ENCODE assay signal across 17 cellular contexts in the genomic region with DNA sequence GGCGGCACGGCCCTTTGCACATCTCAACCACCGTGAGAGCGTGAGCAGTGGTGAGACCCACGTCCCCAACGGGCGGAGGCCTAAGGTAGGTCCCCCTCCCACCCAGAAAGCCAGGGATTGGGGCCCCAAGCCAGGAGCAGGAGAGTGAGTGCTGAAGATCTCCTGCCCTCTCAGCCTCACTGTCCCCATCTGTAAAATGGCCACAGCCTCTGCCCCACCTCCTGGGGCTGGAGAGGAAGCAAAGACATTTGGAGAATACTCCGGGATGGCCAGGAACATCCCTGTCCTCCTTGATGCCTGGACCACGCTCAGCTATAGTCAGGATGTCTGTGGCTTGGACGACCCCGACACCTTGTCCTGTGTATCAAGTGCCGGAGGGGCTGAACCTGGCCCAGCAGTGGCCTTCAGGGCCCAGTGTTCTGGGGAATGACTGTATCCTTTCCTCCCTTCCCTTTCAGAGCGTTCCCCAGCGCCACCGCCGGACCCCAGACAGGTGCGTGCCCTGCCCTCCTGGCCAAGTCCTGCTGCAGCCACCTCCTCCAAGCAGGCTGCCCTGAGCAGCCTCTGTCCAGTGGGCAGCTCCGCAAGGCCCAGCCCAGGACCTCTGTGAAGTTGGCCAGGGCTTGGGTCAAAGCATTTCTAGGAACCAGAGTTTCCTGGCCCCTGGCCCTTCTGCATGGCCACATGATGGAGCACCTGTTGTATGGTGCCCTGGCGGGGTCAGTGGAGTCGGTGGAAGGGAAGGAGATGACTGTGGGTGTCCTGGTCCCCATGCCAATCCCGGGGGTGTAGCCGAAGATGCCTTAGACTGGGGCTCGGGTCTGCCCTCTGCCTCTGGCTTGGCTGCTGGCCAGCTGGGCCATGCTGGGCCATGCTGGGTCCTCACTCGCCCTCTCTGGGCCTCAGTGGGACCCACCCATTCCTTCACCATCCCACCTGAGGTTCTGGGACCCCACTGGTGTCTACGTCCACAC. TPM values are rescaled to one million over a fixed set of nuclear protein-coding genes. Genes with fewer than 3 reads are reported as not detected.
DNase-seq lines count a peak whose midpoint lies in the region; ATAC-seq, FAIRE-seq and TF ChIP-seq lines count a peak whose summit lies in the region.
"Had no signal": no experiment of that assay in that cellular context is flagged by ENCODE, and none has a peak within 500 bp of the region (broad histone marks: within the 10 kb centered on the region; RNA-seq: fewer than 3 reads in every experiment).

No MANE protein-coding gene starts in this region.

- peaks cover 28% of the 10 kb centered on the region for H3K36me3 Mint-ChIP-seq in activated naive CD4-positive, alpha-beta T cell treated with anti-CD3 and anti-CD28 coated beads, Interleukin-2, amount 10 ng/mL, durations not matched to agents 7 days and 5 days
- H3K36me3 Mint-ChIP-seq in H9 (ENCODE audit: insufficient read depth in 1 of 3, low read depth in 3 of 3), result no peaks in the 10 kb centered on the region
- peaks cover 87% of the 10 kb centered on the region for H3K36me3 Mint-ChIP-seq in stimulated activated effector memory CD8-positive, alpha-beta T cell treated with anti-CD3 and anti-CD28 coated beads, Interleukin-12 subunit alpha, Interleukin-12 subunit beta, amount 100 ng/mL, for 72 hours

- H3K18ac ChIP-seq in H9 (ENCODE audit: insufficient read length, low read depth, low read length), result no peak overlapping the region

- H3K4me1 ChIP-seq in H9 (ENCODE audit: insufficient read depth, low read length), result no peaks in the 10 kb centered on the region

- H3K9me3 Mint-ChIP-seq in activated naive CD4-positive, alpha-beta T cell treated with anti-CD3 and anti-CD28 coated beads, Interleukin-2, amount 10 ng/mL, durations not matched to agents 7 days and 5 days, result no peaks in the 10 kb centered on the region
- no peaks in the 10 kb centered on the region for H3K9me3 Mint-ChIP-seq in H9
- H3K9me3 Mint-ChIP-seq in stimulated activated effector memory CD8-positive, alpha-beta T cell treated with anti-CD3 and anti-CD28 coated beads, Interleukin-12 subunit alpha, Interleukin-12 subunit beta, amount 100 ng/mL, for 72 hours, result no peaks in the 10 kb centered on the region
- H3K9me3 Mint-ChIP-seq: activated T-helper 17 cell treated with anti-CD3 and anti-CD28 coated beads, Interleukin-2, amount 50 U/mL, for 72 hours; HFFc6 had no signal

- H3K23me2 ChIP-seq in H9 (ENCODE audit: insufficient read length, low read depth, low read length, poor library complexity, severe bottlenecking), result no peaks in the 10 kb centered on the region

- H2AFZ ChIP-seq in H9 (ENCODE audit: low read length), result no peak overlapping the region

- FAIRE-seq in GM12891 (lab: Jason Lieb, UNC), result no peak
- FAIRE-seq: GM19239 had no signal

- ATAC-seq in left colon, result no peak
- ATAC-seq in stimulated activated effector memory CD8-positive, alpha-beta T cell treated with anti-CD3 and anti-CD28 coated beads, Interleukin-12 subunit alpha, Interleukin-12 subunit beta, amount 100 ng/mL, for 72 hours, result no peak
- ATAC-seq: activated T-helper 17 cell treated with anti-CD3 and anti-CD28 coated beads, Interleukin-2, amount 50 U/mL, for 72 hours had no signal

- H3K79me2 ChIP-seq in H9 (ENCODE audit: insufficient read depth, low read length), result no peaks in the 10 kb centered on the region

- H4K20me1 ChIP-seq in H9 (ENCODE audit: control insufficient read depth, insufficient read depth, insufficient read length), result no peaks in the 10 kb centered on the region

- intact Hi-C loops in left colon (cut with DNase I, micrococcal nuclease), result no loop called here

- 0 out of 2 replicates have a peak overlapping the region, but pooled peaks have one; percentile 53 for H3K14ac ChIP-seq in H9 (ENCODE audit: insufficient read depth, low read length)

- H2BK5ac ChIP-seq in H9 (ENCODE audit: insufficient read length, low read length), result no peak overlapping the region

- H2BK12ac ChIP-seq in H9 (ENCODE audit: insufficient read length, low read depth, low read length), result no peak overlapping the region

- no peak overlapping the region for H3K27ac ChIP-seq in H9 (ENCODE audit: insufficient read length, low read depth, low read length)
- H3K27ac ChIP-seq: esophagus muscularis mucosa had no signal

- no peak overlapping the region for H4K91ac ChIP-seq in H9 (ENCODE audit: insufficient read length, low read depth, low read length)

- H3K27me3 ChIP-seq in H9 (ENCODE audit: insufficient read depth, low read length), result no peaks in the 10 kb centered on the region
- H3K27me3 ChIP-seq: esophagus muscularis mucosa had no signal

- H3T11ph ChIP-seq in H9 (ENCODE audit: low read length), result no peak overlapping the region

- peak overlapping the region; percentile 28 for H3K27ac Mint-ChIP-seq in activated naive CD4-positive, alpha-beta T cell treated with anti-CD3 and anti-CD28 coated beads, Interleukin-2, amount 10 ng/mL, durations not matched to agents 7 days and 5 days
- H3K27ac Mint-ChIP-seq in H9, result no peak overlapping the region
- peak overlapping the region; percentile 45 for H3K27ac Mint-ChIP-seq in stimulated activated effector memory CD8-positive, alpha-beta T cell treated with anti-CD3 and anti-CD28 coated beads, Interleukin-12 subunit alpha, Interleukin-12 subunit beta, amount 100 ng/mL, for 72 hours
- H3K27ac Mint-ChIP-seq: activated T-helper 17 cell treated with anti-CD3 and anti-CD28 coated beads, Interleukin-2, amount 50 U/mL, for 72 hours; HFFc6; progenitor cell of endocrine pancreas had no signal

- no peak overlapping the region for H3K56ac ChIP-seq in H9 (ENCODE audit: insufficient read length, low read depth, low read length)

- H3K4me3 Mint-ChIP-seq in activated naive CD4-positive, alpha-beta T cell treated with anti-CD3 and anti-CD28 coated beads, Interleukin-2, amount 10 ng/mL, durations not matched to agents 7 days and 5 days, result no peak overlapping the region
- no peak overlapping the region for H3K4me3 Mint-ChIP-seq in H9
- no peak overlapping the region for H3K4me3 Mint-ChIP-seq in stimulated activated effector memory CD8-positive, alpha-beta T cell treated with anti-CD3 and anti-CD28 coated beads, Interleukin-12 subunit alpha, Interleukin-12 subunit beta, amount 100 ng/mL, for 72 hours
- H3K4me3 Mint-ChIP-seq: activated T-helper 17 cell treated with anti-CD3 and anti-CD28 coated beads, Interleukin-2, amount 50 U/mL, for 72 hours; HFFc6 had no signal

- no peak overlapping the region for H3K4me2 ChIP-seq in H9 (ENCODE audit: insufficient read depth, insufficient read length, low read length)

- no peaks in the 10 kb centered on the region for H3K9me3 ChIP-seq in H9 (ENCODE audit: control insufficient read depth, low read depth, low read length)
- H3K9me3 ChIP-seq: esophagus muscularis mucosa had no signal

- no peaks in the 10 kb centered on the region for H3K79me1 ChIP-seq in H9 (ENCODE audit: insufficient read depth, low read depth, low read length, poor library complexity, severe bottlenecking)

- H3K4me1 Mint-ChIP-seq in activated naive CD4-positive, alpha-beta T cell treated with anti-CD3 and anti-CD28 coated beads, Interleukin-2, amount 10 ng/mL, durations not matched to agents 7 days and 5 days, result peaks cover 2% of the 10 kb centered on the region
- no peaks in the 10 kb centered on the region for H3K4me1 Mint-ChIP-seq in H9
- peaks cover 7% of the 10 kb centered on the region for H3K4me1 Mint-ChIP-seq in stimulated activated effector memory CD8-positive, alpha-beta T cell treated with anti-CD3 and anti-CD28 coated beads, Interleukin-12 subunit alpha, Interleukin-12 subunit beta, amount 100 ng/mL, for 72 hours

- H2BK120ac ChIP-seq in H9 (ENCODE audit: low read depth, low read length, poor library complexity, severe bottlenecking), result no peak overlapping the region

- WGBS in H9 (ENCODE audit: extremely low coverage, insufficient read length, low lambda C conversion rate), result no CpG with 5 or more reads among the region's 25 CpGs

- H4K8ac ChIP-seq in H9 (replicated peaks; ENCODE audit: insufficient read length, low read depth, low read length), result no peak overlapping the region

- DNase-seq in activated naive CD4-positive, alpha-beta T cell treated with anti-CD3 and anti-CD28 coated beads, Interleukin-2, amount 10 ng/mL, durations not matched to agents 7 days and 5 days, result peak; percentile 17
- DNase-seq in activated naive CD4-positive, alpha-beta T cell (lab: John Stamatoyannopoulos, UW), result no peak
- DNase-seq in H9 (peak; percentile 13), left colon (peak; percentile 3 to 24), amniotic stem cell (lab: John Stamatoyannopoulos, UW) (no peak), GM12891 (ENCODE audit: insufficient read length, low spot score) (no peak), inferior parietal cortex (ENCODE audit: extremely low spot score) (no peak)
- DNase-seq in stimulated activated effector memory CD8-positive, alpha-beta T cell treated with anti-CD3 and anti-CD28 coated beads, Interleukin-12 subunit alpha, Interleukin-12 subunit beta, amount 100 ng/mL, for 72 hours (ENCODE audit: low spot score in 2 of 2), result no peak
- DNase-seq: activated CD4-positive, alpha-beta T cell treated with anti-CD3 and anti-CD28 coated beads for 4 hours; HFFc6; NCI-H1436; NCI-H345; SHP77 treated with DMSO at 0.1 percent for 48 hours had no signal

- H2BK20ac ChIP-seq in H9 (ENCODE audit: low read depth, low read length, poor library complexity, severe bottlenecking), result no peak overlapping the region

- no peak for TF ChIP-seq POLR2A in GM12891 (IDR thresholded peaks at IDR 0.05; ENCODE audit: low read depth, low read length)

- no peak overlapping the region for H2AK5ac ChIP-seq in H9 (ENCODE audit: insufficient read length, low read length)

- TF ChIP-seq CTCF in H9 (conservative IDR thresholded peaks at IDR 0.05), result no peak

- no peak overlapping the region for H4K5ac ChIP-seq in H9 (ENCODE audit: insufficient read length, low read depth, low read length)

- CTCF ChIA-PET in activated naive CD4-positive, alpha-beta T cell treated with anti-CD3 and anti-CD28 coated beads, Interleukin-2, amount 10 ng/mL, durations not matched to agents 7 days and 5 days (lab: Charles Lee), result no interaction called here

- H3K9ac ChIP-seq in H9 (ENCODE audit: extremely low read depth, insufficient read length, low read length), result no peak overlapping the region

- H3K23ac ChIP-seq in H9 (ENCODE audit: insufficient read length, low read depth, low read length), result no peak overlapping the region

- H2BK15ac ChIP-seq in H9 (ENCODE audit: low read depth, low read length), result no peak overlapping the region

- H3K4ac ChIP-seq in H9 (ENCODE audit: low read depth, low read length), result no peak overlapping the region

- H3K27me3 Mint-ChIP-seq in activated naive CD4-positive, alpha-beta T cell treated with anti-CD3 and anti-CD28 coated beads, Interleukin-2, amount 10 ng/mL, durations not matched to agents 7 days and 5 days, result no peaks in the 10 kb centered on the region
- no peaks in the 10 kb centered on the region for H3K27me3 Mint-ChIP-seq in H9 (ENCODE audit: low read depth)
- H3K27me3 Mint-ChIP-seq: activated T-helper 17 cell treated with anti-CD3 and anti-CD28 coated beads, Interleukin-2, amount 50 U/mL, for 72 hours; progenitor cell of endocrine pancreas had no signal

TF ChIP-seq in GM12891, 5 proteins besides CTCF, POLR2A, EP300 and RAD21 (continues in another document):
- TF ChIP-seq TAF1 (IDR thresholded peaks at IDR 0.05; ENCODE audit: low read depth, low read length) (no peak), PAX5 (IDR thresholded peaks at IDR 0.05; ENCODE audit: insufficient read depth, low read length, severe bottlenecking) (no peak)

RNA-seq across cellular contexts. Expression of gene ADCY7, which starts 38.4 kb away (rescaled TPM):
- total RNA-seq in H9 (2021) (2.6 and 4.0 TPM in 2 replicates), left colon (10 to 100 TPM; 14.2 to 20.8 TPM)
- 23.7 TPM for polyA plus RNA-seq in GM12891 (2012; ENCODE audit: low read depth, missing spikeins)

Comparison
In these comparisons a context has a peak if more than half of its experiments do, and no peak if none do; other contexts are left out.
1. DNase-seq: peak in activated naive CD4-positive, alpha-beta T cell treated with anti-CD3 and anti-CD28 coated beads, Interleukin-2, amount 10 ng/mL, durations not matched to agents 7 days and 5 days (single experiment), H9 (single experiment) and left colon (2 of 2); none in activated naive CD4-positive, alpha-beta T cell (0 of 4), stimulated activated effector memory CD8-positive, alpha-beta T cell treated with anti-CD3 and anti-CD28 coated beads, Interleukin-12 subunit alpha, Interleukin-12 subunit beta, amount 100 ng/mL, for 72 hours (0 of 2), amniotic stem cell (single experiment), GM12891 (single experiment) and inferior parietal cortex (single experiment).
2. H3K27ac Mint-ChIP-seq: peak in activated naive CD4-positive, alpha-beta T cell treated with anti-CD3 and anti-CD28 coated beads, Interleukin-2, amount 10 ng/mL, durations not matched to agents 7 days and 5 days (single experiment) and stimulated activated effector memory CD8-positive, alpha-beta T cell treated with anti-CD3 and anti-CD28 coated beads, Interleukin-12 subunit alpha, Interleukin-12 subunit beta, amount 100 ng/mL, for 72 hours (single experiment); none in H9 (0 of 3).